Comparison of ENCODE assay signal across 20 cellular contexts in the genomic region with DNA sequence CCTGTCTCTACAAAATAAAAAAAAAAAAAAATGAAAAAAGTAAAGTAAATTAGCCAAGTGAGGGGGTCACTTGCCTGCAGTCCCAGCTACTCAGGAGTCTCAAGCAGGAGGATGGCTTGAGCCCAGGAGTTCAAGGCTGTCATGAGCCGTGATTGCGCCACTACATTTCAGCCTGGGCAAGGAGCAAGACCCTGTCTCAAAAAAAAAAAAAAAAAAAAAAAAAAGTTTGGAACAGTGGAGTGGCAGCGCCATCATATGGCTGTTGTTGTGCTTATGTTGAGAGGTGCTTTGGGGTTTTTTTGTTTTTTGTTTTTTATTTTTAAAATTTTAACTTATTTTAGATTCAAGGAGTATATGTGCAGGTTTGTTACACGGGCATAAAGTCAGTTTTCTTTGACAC. TPM values are rescaled to one million over a fixed set of nuclear protein-coding genes. Genes with fewer than 3 reads are reported as not detected.
DNase-seq lines count a peak whose midpoint lies in the region; ATAC-seq and TF ChIP-seq lines count a peak whose summit lies in the region.
"Had no signal": no experiment of that assay in that cellular context is flagged by ENCODE, and none has a peak within 500 bp of the region (broad histone marks: within the 10 kb centered on the region; RNA-seq: fewer than 3 reads in every experiment).

No MANE protein-coding gene starts in this region.

- H3K4me1 Mint-ChIP-seq in activated T-cell treated with anti-CD3 and anti-CD28 coated beads, Interleukin-2, amount 50 U/mL, for 72 hours (ENCODE audit: low read depth), result peaks cover 54% of the 10 kb centered on the region
- H3K4me1 Mint-ChIP-seq in progenitor cell of endocrine pancreas (ENCODE audit: low read depth), result peaks cover 22% of the 10 kb centered on the region
- peaks cover 21 to 25% of the 10 kb centered on the region in 2 donors for H3K4me1 Mint-ChIP-seq in effector memory CD8-positive, alpha-beta T cell (ENCODE audit: low read depth in 2 of 2)

- H3K9me2 ChIP-seq in OCI-LY1 (ENCODE audit: low read depth, low read length), result no peaks in the 10 kb centered on the region

- H3K27me3 Mint-ChIP-seq in activated T-cell treated with anti-CD3 and anti-CD28 coated beads, Interleukin-2, amount 50 U/mL, for 72 hours (ENCODE audit: low read depth), result no peaks in the 10 kb centered on the region
- no peaks in the 10 kb centered on the region for H3K27me3 Mint-ChIP-seq in progenitor cell of endocrine pancreas
- no peaks in the 10 kb centered on the region for H3K27me3 Mint-ChIP-seq in effector memory CD8-positive, alpha-beta T cell
- H3K27me3 Mint-ChIP-seq: activated B cell treated with CpG ODN at 0.5 μM for 24 hours had no signal

- no peak overlapping the region for H2AFZ ChIP-seq in OCI-LY1 (ENCODE audit: low read length)

- no peaks in the 10 kb centered on the region for H3F3A ChIP-seq in OCI-LY1 (ENCODE audit: insufficient read depth, low read length)

- H3K4me1 ChIP-seq in OCI-LY1 (ENCODE audit: insufficient read depth, low read length, severe bottlenecking), result peaks cover 21% of the 10 kb centered on the region

- H3K9me3 ChIP-seq in OCI-LY1 (ENCODE audit: low read length) (no peaks in the 10 kb centered on the region), WERI-Rb-1 (ENCODE audit: severe bottlenecking) (no peaks in the 10 kb centered on the region)
- H3K9me3 ChIP-seq: breast epithelium, transverse colon had no signal

- no peak for ATAC-seq in activated T-cell treated with anti-CD3 and anti-CD28 coated beads, Interleukin-2, amount 50 U/mL, for 72 hours (replicated peaks in 1 of 2)
- no peak for ATAC-seq in effector memory CD8-positive, alpha-beta T cell (replicated peaks)
- ATAC-seq: stimulated activated effector memory CD8-positive, alpha-beta T cell treated with anti-CD3 and anti-CD28 coated beads, Interleukin-12 subunit alpha, Interleukin-12 subunit beta, amount 100 ng/mL, for 72 hours had no signal

- H3K4me3 Mint-ChIP-seq in activated T-cell treated with anti-CD3 and anti-CD28 coated beads, Interleukin-2, amount 50 U/mL, for 72 hours, result no peak overlapping the region
- no peak overlapping the region for H3K4me3 Mint-ChIP-seq in progenitor cell of endocrine pancreas (ENCODE audit: low read depth)
- no peak overlapping the region for H3K4me3 Mint-ChIP-seq in effector memory CD8-positive, alpha-beta T cell
- H3K4me3 Mint-ChIP-seq: activated B cell treated with CpG ODN at 0.5 μM for 24 hours; mesothelial cell of epicardium; stimulated activated effector memory CD8-positive, alpha-beta T cell treated with anti-CD3 and anti-CD28 coated beads, Interleukin-12 subunit alpha, Interleukin-12 subunit beta, amount 100 ng/mL, for 72 hours had no signal

- H3K27me3 ChIP-seq in OCI-LY1 (ENCODE audit: insufficient read depth, low read length) (no peaks in the 10 kb centered on the region), WERI-Rb-1 (ENCODE audit: insufficient read depth, low read depth, severe bottlenecking) (no peaks in the 10 kb centered on the region)
- H3K27me3 ChIP-seq: breast epithelium, transverse colon had no signal

- no peaks in the 10 kb centered on the region for H4K20me1 ChIP-seq in OCI-LY1 (ENCODE audit: insufficient read depth, low read length)

- H3K79me2 ChIP-seq in OCI-LY1 (ENCODE audit: insufficient read depth, low read length), result peaks cover 59% of the 10 kb centered on the region

- no peak overlapping the region for H3K4me2 ChIP-seq in OCI-LY1 (ENCODE audit: low read length)

- no peaks in the 10 kb centered on the region for H3K9me3 Mint-ChIP-seq in activated T-cell treated with anti-CD3 and anti-CD28 coated beads, Interleukin-2, amount 50 U/mL, for 72 hours
- H3K9me3 Mint-ChIP-seq in progenitor cell of endocrine pancreas (ENCODE audit: low read depth), result no peaks in the 10 kb centered on the region
- H3K9me3 Mint-ChIP-seq in effector memory CD8-positive, alpha-beta T cell, result no peaks in the 10 kb centered on the region
- H3K9me3 Mint-ChIP-seq: activated B cell treated with CpG ODN at 0.5 μM for 24 hours; mesothelial cell of epicardium; stimulated activated effector memory CD8-positive, alpha-beta T cell treated with anti-CD3 and anti-CD28 coated beads, Interleukin-12 subunit alpha, Interleukin-12 subunit beta, amount 100 ng/mL, for 72 hours had no signal

- peak; percentile 19 for TF ChIP-seq CTCF in OCI-LY1 (IDR thresholded peaks at IDR 0.05; ENCODE audit: low read length)
- peak; percentile 45 for TF ChIP-seq CTCF in choroid plexus epithelial cell (conservative IDR thresholded peaks at IDR 0.05; ENCODE audit: low read depth, low read length)
- peak; percentile 24 for TF ChIP-seq CTCF in progenitor cell of endocrine pancreas (IDR thresholded peaks at IDR 0.05; ENCODE audit: unreplicated experiment)
- TF ChIP-seq CTCF in WERI-Rb-1 (IDR thresholded peaks at IDR 0.05; ENCODE audit: low read depth, low read length), result no peak

- peaks cover 60% of the 10 kb centered on the region for H3K36me3 ChIP-seq in OCI-LY1 (ENCODE audit: insufficient read depth, low read length)
- H3K36me3 ChIP-seq in WERI-Rb-1, result peaks cover 67% of the 10 kb centered on the region

- H3K36me3 Mint-ChIP-seq in activated T-cell treated with anti-CD3 and anti-CD28 coated beads, Interleukin-2, amount 50 U/mL, for 72 hours (ENCODE audit: insufficient read depth in 2 of 2), result peaks cover 6 to 32% of the 10 kb centered on the region in 2 donors
- H3K36me3 Mint-ChIP-seq in progenitor cell of endocrine pancreas (ENCODE audit: insufficient read depth), result peaks cover 8% of the 10 kb centered on the region
- peaks cover 67% of the 10 kb centered on the region for H3K36me3 Mint-ChIP-seq in effector memory CD8-positive, alpha-beta T cell (ENCODE audit: insufficient read depth)

- H3K27ac Mint-ChIP-seq in activated T-cell treated with anti-CD3 and anti-CD28 coated beads, Interleukin-2, amount 50 U/mL, for 72 hours, result peak overlapping the region; percentile 72
- no peak overlapping the region for H3K27ac Mint-ChIP-seq in progenitor cell of endocrine pancreas
- no peak overlapping the region for H3K27ac Mint-ChIP-seq in effector memory CD8-positive, alpha-beta T cell
- H3K27ac Mint-ChIP-seq: activated B cell treated with CpG ODN at 0.5 μM for 24 hours; mesothelial cell of epicardium; stimulated activated effector memory CD8-positive, alpha-beta T cell treated with anti-CD3 and anti-CD28 coated beads, Interleukin-12 subunit alpha, Interleukin-12 subunit beta, amount 100 ng/mL, for 72 hours had no signal

- H3K4me3 ChIP-seq in OCI-LY1 (ENCODE audit: low read depth, low read length, poor library complexity, severe bottlenecking) (no peak overlapping the region), choroid plexus epithelial cell (ENCODE audit: low read depth, low read length) (no peak overlapping the region), WERI-Rb-1 (ENCODE audit: low read depth, low read length) (no peak overlapping the region)
- H3K4me3 ChIP-seq: breast epithelium, transverse colon had no signal

- no peak overlapping the region for H3K9ac ChIP-seq in OCI-LY1 (ENCODE audit: low read length)

- DNase-seq in activated T-cell treated with anti-CD3 and anti-CD28 coated beads, Interleukin-2, amount 50 U/mL, for 72 hours, result no peak
- DNase-seq in activated T-cell treated with anti-CD3 and anti-CD28 coated beads for 4 hours (no peak), choroid plexus epithelial cell (ENCODE audit: low read depth) (peak; percentile 18), progenitor cell of endocrine pancreas (ENCODE audit: low spot score, unreplicated experiment) (no peak), NCI-H526 treated with DMSO at 0.1 percent for 48 hours (lab: John Stamatoyannopoulos, UW) (no peak), WERI-Rb-1 (no peak)
- DNase-seq in effector memory CD8-positive, alpha-beta T cell, result no peak
- DNase-seq: ACHN; activated B cell treated with CpG ODN at 0.5 μM for 24 hours; activated naive CD4-positive, alpha-beta T cell treated with Interleukin-2 at 50 U/mL for 16 hours; COR-L47; KG1; NCI-H1436 treated with DMSO at 0.1 percent for 48 hours; NCI-H446 treated with DMSO at 0.1 percent for 48 hours; nucleus accumbens; transverse colon had no signal

- no peak overlapping the region for H3K27ac ChIP-seq in OCI-LY1 (ENCODE audit: low read depth, low read length, poor library complexity, severe bottlenecking)
- no peak overlapping the region for H3K27ac ChIP-seq in WERI-Rb-1
- H3K27ac ChIP-seq: breast epithelium, transverse colon had no signal

RNA-seq across cellular contexts. Expression of gene BRIX1, which starts 3.6 kb away (rescaled TPM):
- total RNA-seq in activated T-cell treated with anti-CD3 and anti-CD28 coated beads, Interleukin-2, amount 50 U/mL, for 72 hours, result 10 to 100 TPM; 34.7 to 35.7 TPM
- 30.6 and 31.4 TPM in 2 replicates for total RNA-seq in progenitor cell of endocrine pancreas

RNA-seq across cellular contexts. Expression of gene RAD1, which starts 3.8 kb away (rescaled TPM):
- 10 to 100 TPM; 36.8 to 43.8 TPM for total RNA-seq in activated T-cell treated with anti-CD3 and anti-CD28 coated beads, Interleukin-2, amount 50 U/mL, for 72 hours
- 32.4 and 33.7 TPM in 2 replicates for total RNA-seq in progenitor cell of endocrine pancreas

RNA-seq across cellular contexts. Expression of gene DNAJC21, which starts 10.3 kb away (rescaled TPM):
- total RNA-seq in activated T-cell treated with anti-CD3 and anti-CD28 coated beads, Interleukin-2, amount 50 U/mL, for 72 hours, result 10 to 100 TPM; 64.0 to 77.3 TPM
- 48.1 and 50.3 TPM in 2 replicates for total RNA-seq in progenitor cell of endocrine pancreas
